Comparison of ENCODE assay signal across 19 cellular contexts in genomic region chr7:140031364-140031763, GRCh38. TPM values are rescaled to one million over a fixed set of nuclear protein-coding genes. Genes with fewer than 3 reads are reported as not detected.
DNase-seq lines count a peak whose midpoint lies in the region; ATAC-seq and TF ChIP-seq lines count a peak whose summit lies in the region.
"Had no signal": no experiment of that assay in that cellular context is flagged by ENCODE, and none has a peak within 500 bp of the region (broad histone marks: within the 10 kb centered on the region; RNA-seq: fewer than 3 reads in every experiment).

No MANE protein-coding gene starts in this region.

- TF ChIP-seq CTCF in AG10803 (conservative IDR thresholded peaks at IDR 0.05; ENCODE audit: low read length) (no peak), HFFc6 (IDR thresholded peaks at IDR 0.05) (no peak)

- ATAC-seq in GM18867 (IDR thresholded peaks at IDR 0.05; ENCODE audit: unreplicated experiment): no peak
- ATAC-seq: GM23338, HCT116, PC-3 had no signal

- H2BK5ac ChIP-seq in mesenchymal stem cell (ENCODE audit: low read depth, low read length, poor library complexity, severe bottlenecking): no peak overlapping the region

- peak overlapping the region; percentile 57; the same call in 1 of the 2 replicates for H3K27ac Mint-ChIP-seq in HFFc6
- H3K27ac Mint-ChIP-seq: GM23338 had no signal

- H3K79me1 ChIP-seq in mesenchymal stem cell (replicated peaks; ENCODE audit: low read length, poor library complexity, severe bottlenecking): no peaks in the 10 kb centered on the region

- no peak overlapping the region for H4K91ac ChIP-seq in mesenchymal stem cell (ENCODE audit: low read length)

- H3K9me3 Mint-ChIP-seq in HFFc6: no peaks in the 10 kb centered on the region
- H3K9me3 Mint-ChIP-seq: CD4-positive, alpha-beta memory T cell; GM23338 had no signal

- H3K36me3 Mint-ChIP-seq in HFFc6 (ENCODE audit: low read depth): peaks cover 3% of the 10 kb centered on the region

- peaks cover 52% of the 10 kb centered on the region for H3K4me1 Mint-ChIP-seq in HFFc6 (ENCODE audit: low read depth)
- H3K4me1 Mint-ChIP-seq: GM23338 had no signal

- no peak overlapping the region for H2AFZ ChIP-seq in mesenchymal stem cell (ENCODE audit: low read depth, low read length)
- H2AFZ ChIP-seq: GM23338 had no signal

- H3K36me3 ChIP-seq in mesenchymal stem cell (ENCODE audit: control insufficient read depth in 1 of 2, insufficient read depth in 2 of 2, low read depth in 1 of 2, low read length in 2 of 2): peaks cover 8 to 28% of the 10 kb centered on the region in 2 experiments
- H3K36me3 ChIP-seq: BE2C had no signal

- no CpG with 5 or more reads among the region's 1 CpG for WGBS in mesenchymal stem cell

- DNase-seq in AG08395 (ENCODE audit: low spot score) (peak; percentile 27), AG10803 (ENCODE audit: low read depth) (peak; percentile 48), HFFc6 (no peak), mesenchymal stem cell (no peak), ureter (ENCODE audit: low spot score) (no peak)
- no peak for DNase-seq in activated naive CD4-positive, alpha-beta T cell (lab: John Stamatoyannopoulos, UW)
- DNase-seq: BE2C; CD4-positive, alpha-beta memory T cell; DMS153; GF-D8; KBM-7; NCI-H187; NCI-H226; NCI-H524; NCI-H82; PC-3 had no signal

- H3K4ac ChIP-seq in mesenchymal stem cell (ENCODE audit: low read depth in 1 of 2, low read length in 2 of 2): no peak overlapping the region

- H4K8ac ChIP-seq in mesenchymal stem cell (ENCODE audit: low read length): no peak overlapping the region

- no peaks in the 10 kb centered on the region; the same call in 1 of the 2 replicates for H3K27me3 Mint-ChIP-seq in HFFc6 (ENCODE audit: insufficient read depth)
- H3K27me3 Mint-ChIP-seq: CD4-positive, alpha-beta memory T cell had no signal

- no peak overlapping the region for H3K4me3 Mint-ChIP-seq in HFFc6
- H3K4me3 Mint-ChIP-seq: CD4-positive, alpha-beta memory T cell; GM23338 had no signal

- H3K9ac ChIP-seq in mesenchymal stem cell (ENCODE audit: low read length): peak overlapping the region; percentile 42

- no peaks in the 10 kb centered on the region for H3K9me3 ChIP-seq in mesenchymal stem cell (ENCODE audit: control insufficient read depth, low read length)
- H3K9me3 ChIP-seq: BE2C had no signal

- no peak overlapping the region for H3K27ac ChIP-seq in mesenchymal stem cell (ENCODE audit: low read length, poor library complexity, severe bottlenecking)

- H2BK15ac ChIP-seq in mesenchymal stem cell (ENCODE audit: low read depth, poor library complexity, severe bottlenecking): no peak overlapping the region

- H2BK12ac ChIP-seq in mesenchymal stem cell (ENCODE audit: low read length in 2 of 2): no peak overlapping the region

- no peak overlapping the region for H3K4me2 ChIP-seq in mesenchymal stem cell (ENCODE audit: low read length, poor library complexity, severe bottlenecking)
- H3K4me2 ChIP-seq: GM23338 had no signal

- no peak overlapping the region for H3K14ac ChIP-seq in mesenchymal stem cell (ENCODE audit: low read length in 2 of 2)

- no peak overlapping the region for H3K18ac ChIP-seq in mesenchymal stem cell (ENCODE audit: low read depth in 1 of 2, low read length in 2 of 2)

- H2AK5ac ChIP-seq in mesenchymal stem cell (ENCODE audit: low read length, severe bottlenecking): no peak overlapping the region

- H2BK120ac ChIP-seq in mesenchymal stem cell (ENCODE audit: low read depth, low read length): no peak overlapping the region

- H3K4me1 ChIP-seq in mesenchymal stem cell (ENCODE audit: control insufficient read depth, insufficient read depth, low read depth, low read length): peaks cover 12% of the 10 kb centered on the region

- no peaks in the 10 kb centered on the region for H3K27me3 ChIP-seq in mesenchymal stem cell (ENCODE audit: control insufficient read depth in 1 of 2, insufficient read depth in 1 of 2, low read length in 2 of 2)
- H3K27me3 ChIP-seq: BE2C had no signal

- no peak overlapping the region for H3K23ac ChIP-seq in mesenchymal stem cell (ENCODE audit: low read length in 2 of 2)

- H3K4me3 ChIP-seq in AG10803 (ENCODE audit: low read length) (no peak overlapping the region), mesenchymal stem cell (ENCODE audit: insufficient read depth in 1 of 2, low read depth in 1 of 2, low read length in 2 of 2) (no peak overlapping the region)
- H3K4me3 ChIP-seq: GM23338 had no signal

RNA-seq across cellular contexts. Expression of gene PARP12, which starts 31.4 kb away (rescaled TPM):
- 10 to 100 TPM in 4 of 6 experiments, 1 to 10 TPM in 2; 6.3 to 14.0 (median 11.8) TPM for total RNA-seq in HFFc6 (2021; fragmentation: NEBNext Ultra II Directional; extraction: Animal tissue kit (Norgen Biotek cat#: 25700))
- polyA plus RNA-seq in mesenchymal stem cell (2013, experiment 1 of 2): 6.1 TPM
- 6.1 TPM for polyA plus RNA-seq in mesenchymal stem cell (2013, experiment 2 of 2)
- total RNA-seq in ureter: 54.2 TPM

Comparison
In these comparisons a context has a peak if more than half of its experiments do, and no peak if none do; other contexts are left out.
1. DNase-seq: peak in AG08395 (single experiment) and AG10803 (single experiment); none in HFFc6 (single experiment), mesenchymal stem cell (single experiment), activated naive CD4-positive, alpha-beta T cell (0 of 4) and ureter (single experiment).